ENCODE assay signal across 20 cellular contexts in genomic region chr1:9736241-9736640, GRCh38.
DNase-seq lines count a peak whose midpoint lies in the region; ATAC-seq, FAIRE-seq and TF ChIP-seq lines count a peak whose summit lies in the region.
"Had no signal": no experiment of that assay in that cellular context is flagged by ENCODE, and none has a peak within 500 bp of the region (broad histone marks: within the 10 kb centered on the region; RNA-seq: fewer than 3 reads in every experiment).

No MANE protein-coding gene starts in this region.

- peaks cover 27% of the 10 kb centered on the region for H3K4me1 Mint-ChIP-seq in activated T-cell treated with anti-CD3 and anti-CD28 coated beads, Interleukin-2, amount 50 U/mL, for 24 hours (ENCODE audit: low read depth)
- peaks cover 30% of the 10 kb centered on the region for H3K4me1 Mint-ChIP-seq in activated T-cell treated with anti-CD3 and anti-CD28 coated beads, Interleukin-2, amount 50 U/mL, for 4 hours (ENCODE audit: low read depth)
- H3K4me1 Mint-ChIP-seq in CD8-positive, alpha-beta T cell (ENCODE audit: low read depth): peaks cover 38% of the 10 kb centered on the region
- no peaks in the 10 kb centered on the region for H3K4me1 Mint-ChIP-seq in MCF 10A (ENCODE audit: insufficient read depth, unreplicated experiment)
- H3K4me1 Mint-ChIP-seq: GM23338 had no signal

- no peaks in the 10 kb centered on the region for H4K20me1 ChIP-seq in K562 (replicated peaks; ENCODE audit: control insufficient read depth, insufficient read depth, low read length)

- no TSS peak for BruUV-seq in K562 (replicated peaks; lab: Mats Ljungman, UMichigan)
- BruUV-seq in MCF 10A (replicated peaks; lab: Mats Ljungman, UMichigan): no TSS peak

- 52% methylated on average over 5 of the region's 5 CpGs for WGBS in K562 (ENCODE audit: insufficient coverage, low coverage, missing lambda C conversion rate)

- H3K27me3 Mint-ChIP-seq in activated T-cell treated with anti-CD3 and anti-CD28 coated beads, Interleukin-2, amount 50 U/mL, for 24 hours: no peaks in the 10 kb centered on the region
- no peaks in the 10 kb centered on the region for H3K27me3 Mint-ChIP-seq in activated T-cell treated with anti-CD3 and anti-CD28 coated beads, Interleukin-2, amount 50 U/mL, for 4 hours (ENCODE audit: low read depth)
- H3K27me3 Mint-ChIP-seq in CD8-positive, alpha-beta T cell (ENCODE audit: low read depth): no peaks in the 10 kb centered on the region
- H3K27me3 Mint-ChIP-seq in MCF 10A (ENCODE audit: insufficient read depth, unreplicated experiment): no peaks in the 10 kb centered on the region
- H3K27me3 Mint-ChIP-seq: CD4-positive, alpha-beta memory T cell; IgD-negative memory B cell had no signal

- POLR2A ChIA-PET in CD8-positive, alpha-beta T cell (lab: Charles Lee): no interaction called here
- POLR2A ChIA-PET in K562 (lab: Yijun Ruan, JAX) (interaction anchor here (0.6 kb wide), 1 partner anchor 157 kb away, joined by 3 read pairs; no protein-coding TSS in a partner anchor), MCF 10A (lab: Yijun Ruan, JAX) (no interaction called here)

- ATAC-seq in activated T-cell treated with anti-CD3 and anti-CD28 coated beads, Interleukin-2, amount 50 U/mL, for 4 hours: no peak
- no peak for ATAC-seq in CD8-positive, alpha-beta T cell
- ATAC-seq in K562: no peak
- ATAC-seq in HG03354 (IDR thresholded peaks at IDR 0.05; ENCODE audit: poor library complexity, severe bottlenecking, unreplicated experiment): no peak
- ATAC-seq: GM23338 had no signal

- DNase-seq in activated T-cell treated with anti-CD3 and anti-CD28 coated beads, Interleukin-2, amount 50 U/mL, for 24 hours: no peak
- no peak for DNase-seq in activated T-cell treated with anti-CD3 and anti-CD28 coated beads, Interleukin-2, amount 50 U/mL, for 4 hours
- no peak for DNase-seq in CD8-positive, alpha-beta T cell
- DNase-seq in K562 (ENCODE audit: extremely low read depth in 1 of 4, low spot score in 3 of 4): no peak
- peak; percentile 28 for DNase-seq in occipital lobe (lab: John Stamatoyannopoulos, UW)
- no peak for DNase-seq in MCF 10A (ENCODE audit: unreplicated experiment)
- DNase-seq in foreskin fibroblast: no peak
- DNase-seq: ACHN; CD4-positive, alpha-beta memory T cell; COR-L47; DMS153; DMS79 treated with DMSO at 0.1 percent for 48 hours; EL; GDM1; H7 had no signal

- no peak overlapping the region for H2AFZ ChIP-seq in K562 (ENCODE audit: low read depth, low read length)
- H2AFZ ChIP-seq: GM23338 had no signal

- H3K27ac Mint-ChIP-seq in activated T-cell treated with anti-CD3 and anti-CD28 coated beads, Interleukin-2, amount 50 U/mL, for 24 hours: peak overlapping the region; percentile 11
- H3K27ac Mint-ChIP-seq in CD8-positive, alpha-beta T cell: peak overlapping the region; percentile 55
- H3K27ac Mint-ChIP-seq in MCF 10A (ENCODE audit: low read depth, unreplicated experiment): no peak overlapping the region
- H3K27ac Mint-ChIP-seq: GM23338, IgD-negative memory B cell had no signal

- no peaks in the 10 kb centered on the region for H3K27me3 ChIP-seq in CD8-positive, alpha-beta T cell (ENCODE audit: insufficient read depth, low read length)
- no peaks in the 10 kb centered on the region for H3K27me3 ChIP-seq in K562 (ENCODE audit: control insufficient read depth in 2 of 2, insufficient read depth in 2 of 2, low read length in 2 of 2)

- intact Hi-C loops in CD8-positive, alpha-beta T cell (cut with DNase I, micrococcal nuclease): no loop called here
- intact Hi-C loops in K562 (cut with micrococcal nuclease) (no loop called here), MCF 10A (cut with micrococcal nuclease) (no loop called here)

- peaks cover 28% of the 10 kb centered on the region for H3K4me1 ChIP-seq in CD8-positive, alpha-beta T cell (ENCODE audit: insufficient read depth, low read length)
- H3K4me1 ChIP-seq in K562 (replicated peaks in 1 of 2; ENCODE audit: control insufficient read depth in 2 of 2, insufficient read depth in 2 of 2, low read length in 2 of 2): no peaks in the 10 kb centered on the region

- TF ChIP-seq POLR2A in K562 (conservative IDR thresholded peaks at IDR 0.05): no peak

- no peak overlapping the region for H3K27ac ChIP-seq in CD8-positive, alpha-beta T cell (ENCODE audit: low read depth, low read length)
- no peak overlapping the region for H3K27ac ChIP-seq in K562 (ENCODE audit: extremely low read depth, low read depth, low read length)
- H3K27ac ChIP-seq: C4-2B had no signal

- H3K4me3 ChIP-seq in CD8-positive, alpha-beta T cell (ENCODE audit: low read depth, low read length): no peak overlapping the region
- no peak overlapping the region for H3K4me3 ChIP-seq in K562
- no peak overlapping the region for H3K4me3 ChIP-seq in foreskin fibroblast (ENCODE audit: low read depth in 1 of 2, low read length in 2 of 2)
- H3K4me3 ChIP-seq: GM23338 had no signal

- H3K36me3 Mint-ChIP-seq in activated T-cell treated with anti-CD3 and anti-CD28 coated beads, Interleukin-2, amount 50 U/mL, for 24 hours (ENCODE audit: low read depth): peaks cover 89% of the 10 kb centered on the region
- H3K36me3 Mint-ChIP-seq in activated T-cell treated with anti-CD3 and anti-CD28 coated beads, Interleukin-2, amount 50 U/mL, for 4 hours (ENCODE audit: insufficient read depth): peaks cover 31% of the 10 kb centered on the region
- peaks cover 85% of the 10 kb centered on the region for H3K36me3 Mint-ChIP-seq in CD8-positive, alpha-beta T cell
- H3K36me3 Mint-ChIP-seq in MCF 10A (ENCODE audit: insufficient read depth, unreplicated experiment): peaks cover 93% of the 10 kb centered on the region

- no peak overlapping the region for H3K9ac ChIP-seq in K562 (ENCODE audit: insufficient read depth in 1 of 2, low read depth in 2 of 2, low read length in 2 of 2)

- peaks cover 52% of the 10 kb centered on the region for H3K36me3 ChIP-seq in CD8-positive, alpha-beta T cell (ENCODE audit: insufficient read depth, low read length)
- peaks cover 66% of the 10 kb centered on the region for H3K36me3 ChIP-seq in K562 (ENCODE audit: control insufficient read depth, insufficient read depth, low read length)

- no peak overlapping the region for H3K4me2 ChIP-seq in K562 (ENCODE audit: insufficient read depth, low read length)
- H3K4me2 ChIP-seq: GM23338 had no signal

- H3K4me3 Mint-ChIP-seq in activated T-cell treated with anti-CD3 and anti-CD28 coated beads, Interleukin-2, amount 50 U/mL, for 24 hours: no peak overlapping the region
- no peak overlapping the region for H3K4me3 Mint-ChIP-seq in activated T-cell treated with anti-CD3 and anti-CD28 coated beads, Interleukin-2, amount 50 U/mL, for 4 hours
- no peak overlapping the region for H3K4me3 Mint-ChIP-seq in CD8-positive, alpha-beta T cell
- no peak overlapping the region for H3K4me3 Mint-ChIP-seq in MCF 10A (ENCODE audit: unreplicated experiment)
- H3K4me3 Mint-ChIP-seq: CD4-positive, alpha-beta memory T cell; GM23338; IgD-negative memory B cell had no signal

- FAIRE-seq in K562 (lab: Jason Lieb, UNC): no peak
- FAIRE-seq: D721Med had no signal

- no peak for TF ChIP-seq CTCF in CD8-positive, alpha-beta T cell (IDR thresholded peaks at IDR 0.05)
- TF ChIP-seq CTCF in K562 (IDR thresholded peaks at IDR 0.05 in 2 of 3, conservative IDR thresholded peaks at IDR 0.05 in 1 of 3; ENCODE audit: insufficient read depth in 2 of 3, low read depth in 1 of 3, low read length in 3 of 3): no peak
- no peak for TF ChIP-seq CTCF in MCF 10A (IDR thresholded peaks at IDR 0.05; ENCODE audit: unreplicated experiment)
- TF ChIP-seq CTCF in foreskin fibroblast (IDR thresholded peaks at IDR 0.05; ENCODE audit: low read depth, low read length): no peak

- no peaks in the 10 kb centered on the region for H3K9me1 ChIP-seq in K562 (ENCODE audit: control insufficient read depth, insufficient read depth, low read length)

- no peaks in the 10 kb centered on the region for H3K9me3 Mint-ChIP-seq in activated T-cell treated with anti-CD3 and anti-CD28 coated beads, Interleukin-2, amount 50 U/mL, for 24 hours
- no peaks in the 10 kb centered on the region for H3K9me3 Mint-ChIP-seq in activated T-cell treated with anti-CD3 and anti-CD28 coated beads, Interleukin-2, amount 50 U/mL, for 4 hours
- H3K9me3 Mint-ChIP-seq in CD8-positive, alpha-beta T cell: no peaks in the 10 kb centered on the region
- H3K9me3 Mint-ChIP-seq in MCF 10A (ENCODE audit: unreplicated experiment): no peaks in the 10 kb centered on the region
- H3K9me3 Mint-ChIP-seq: IgD-negative memory B cell had no signal

- TF ChIP-seq EP300 in K562 (IDR thresholded peaks at IDR 0.05; ENCODE audit: low read length): no peak

- no peak for TF ChIP-seq RAD21 in K562 (CRISPR knock-in tag; conservative IDR thresholded peaks at IDR 0.05 in 1 of 2, IDR thresholded peaks at IDR 0.05 in 1 of 2)

- H3K9me3 ChIP-seq in CD8-positive, alpha-beta T cell (ENCODE audit: low read length): no peaks in the 10 kb centered on the region
- H3K9me3 ChIP-seq in K562 (replicated peaks; ENCODE audit: control insufficient read depth, insufficient read depth, low read depth, low read length): no peaks in the 10 kb centered on the region; the same call in 1 of the 2 replicates

- in situ Hi-C loops in K562 (cut with MboI): no loop called here

- no peaks in the 10 kb centered on the region for H3K79me2 ChIP-seq in K562 (ENCODE audit: control insufficient read depth, insufficient read depth, low read length)

- CTCF ChIA-PET in CD8-positive, alpha-beta T cell (lab: Charles Lee): interaction anchor here (25.4 kb wide), 1 partner anchor 108 kb away, joined by 319 read pairs; no protein-coding TSS in a partner anchor
- CTCF ChIA-PET in K562 (lab: Yijun Ruan, JAX; ENCODE audit: low intra/inter-chr PET ratio): interaction anchor here (0.7 kb wide), 1 partner anchor 10 kb away, joined by 4 read pairs; no protein-coding TSS in a partner anchor
- CTCF ChIA-PET in MCF 10A (lab: Yijun Ruan, JAX): interaction anchor here (1.2 kb wide), 1 partner anchor 110 kb away, joined by 3 read pairs; no protein-coding TSS in a partner anchor

TF ChIP-seq in K562, 482 proteins besides CTCF, POLR2A, EP300 and RAD21:
- no peak for TF ChIP-seq CREB5 (CRISPR knock-in tag; IDR thresholded peaks at IDR 0.05)
- 0 out of 2 replicates have a peak, but pooled peaks have one; percentile 3 for TF ChIP-seq STAG1 (CRISPR knock-in tag; IDR thresholded peaks at IDR 0.05; ENCODE audit: borderline replicate concordance)
- no peak for TF ChIP-seq U2AF2 (optimal IDR thresholded peaks at IDR 0.05; ENCODE audit: low read depth, low read length)
- TF ChIP-seq ZNF140 (CRISPR knock-in tag; IDR thresholded peaks at IDR 0.05): no peak
TF ChIP-seq in K562: peak in this region for 1.
